In genomic region chr1:245099401-245099800, GRCh38 we compare ENCODE assay signal across 18 cellular contexts. TPM values are rescaled to one million over a fixed set of nuclear protein-coding genes. Genes with fewer than 3 reads are reported as not detected.
DNase-seq lines count a peak whose midpoint lies in the region; ATAC-seq and TF ChIP-seq lines count a peak whose summit lies in the region.
"Had no signal": no experiment of that assay in that cellular context is flagged by ENCODE, and none has a peak within 500 bp of the region (broad histone marks: within the 10 kb centered on the region; RNA-seq: fewer than 3 reads in every experiment).

No MANE protein-coding gene starts in this region.

- H3K4me3 ChIP-seq in neuronal stem cell (ENCODE audit: low read length in 2 of 2) (no peak overlapping the region), aorta (ENCODE audit: low read length in 2 of 2) (no peak overlapping the region), body of pancreas (no peak overlapping the region)
- H3K4me3 ChIP-seq: BLaER1 had no signal

- no peak overlapping the region for H2BK12ac ChIP-seq in neuronal stem cell (ENCODE audit: low read length)

- no peak overlapping the region for H3K4me2 ChIP-seq in neuronal stem cell (ENCODE audit: insufficient read depth, low read length, poor library complexity, severe bottlenecking)
- H3K4me2 ChIP-seq: BLaER1 had no signal

- H3K27me3 ChIP-seq in neuronal stem cell (ENCODE audit: control insufficient read depth in 3 of 3, insufficient read depth in 3 of 3, low read depth in 1 of 3, low read length in 3 of 3) (no peaks in the 10 kb centered on the region), aorta (ENCODE audit: control insufficient read depth in 1 of 2, insufficient read depth in 2 of 2, low read length in 1 of 2) (no peaks in the 10 kb centered on the region), body of pancreas (no peaks in the 10 kb centered on the region)
- H3K27me3 ChIP-seq: BLaER1 had no signal

- no peak overlapping the region for H2AK5ac ChIP-seq in neuronal stem cell (ENCODE audit: low read depth, low read length)

- no peak overlapping the region for H4K91ac ChIP-seq in neuronal stem cell (ENCODE audit: low read depth, low read length, poor library complexity)

- H2BK5ac ChIP-seq in neuronal stem cell (ENCODE audit: low read length) = no peak overlapping the region

- H2AFZ ChIP-seq in neuronal stem cell (ENCODE audit: low read length) = no peak overlapping the region

- no peak overlapping the region for H3K4me3 Mint-ChIP-seq in natural killer cell treated with Interleukin-12 subunit alpha and Interleukin-12 subunit beta and Interleukin-15 and Interleukin-18, amount 100 ng/mL, for 72 hours
- no peak overlapping the region for H3K4me3 Mint-ChIP-seq in natural killer cell
- no peak overlapping the region for H3K4me3 Mint-ChIP-seq in immature natural killer cell
- H3K4me3 Mint-ChIP-seq: CD8-positive, alpha-beta T cell had no signal

- intact Hi-C loops in natural killer cell (cut with micrococcal nuclease) (no loop called here), aorta (cut with DNase I) (no loop called here), body of pancreas (cut with DNase I) (no loop called here)

- TF ChIP-seq CTCF in natural killer cell (IDR thresholded peaks at IDR 0.05) (no peak), body of pancreas (IDR thresholded peaks at IDR 0.05) (no peak)

- no peaks in the 10 kb centered on the region for H3K79me1 ChIP-seq in neuronal stem cell (ENCODE audit: low read depth, low read length)

- no peak overlapping the region for H2BK15ac ChIP-seq in neuronal stem cell (ENCODE audit: low read length)

- DNase-seq in natural killer cell treated with Interleukin-12 subunit alpha and Interleukin-12 subunit beta and Interleukin-15 and Interleukin-18, amount 100 ng/mL, for 72 hours (ENCODE audit: low spot score) = no peak
- DNase-seq in natural killer cell (no peak), hippocampal formation (lab: John Stamatoyannopoulos, UW) (peak; percentile 11 to 32), neuronal stem cell (ENCODE audit: low spot score) (no peak), aorta (no peak), body of pancreas (no peak), immature natural killer cell (no peak)
- DNase-seq in activated naive CD4-positive, alpha-beta T cell treated with anti-CD3 and anti-CD28 coated beads, Interleukin-2, amount 50 U/mL, for 16 hours = no peak
- DNase-seq: 8988T; CD8-positive, alpha-beta T cell; DND-41; KBM-7; MV-4-11; NCI-H1417; NCI-H187 treated with DMSO at 0.1 percent for 48 hours; NCI-H446; OCI-M1 had no signal

- H4K8ac ChIP-seq in neuronal stem cell (ENCODE audit: low read depth, low read length) = no peak overlapping the region

- no peak for TF ChIP-seq POLR2A in body of pancreas (IDR thresholded peaks at IDR 0.05)

- H3K4me1 ChIP-seq in neuronal stem cell (ENCODE audit: control insufficient read depth in 2 of 2, insufficient read depth in 1 of 2, low read depth in 1 of 2, low read length in 2 of 2) (peaks cover 0 to 3% of the 10 kb centered on the region in 2 donors), aorta (ENCODE audit: control insufficient read depth in 1 of 2, insufficient read depth in 2 of 2, low read length in 2 of 2) (no peaks in the 10 kb centered on the region), body of pancreas (no peaks in the 10 kb centered on the region)
- H3K4me1 ChIP-seq: BLaER1 had no signal

- no peak overlapping the region for H3K4ac ChIP-seq in neuronal stem cell (ENCODE audit: low read length)

- no peaks in the 10 kb centered on the region for H3K4me1 Mint-ChIP-seq in natural killer cell treated with Interleukin-12 subunit alpha and Interleukin-12 subunit beta and Interleukin-15 and Interleukin-18, amount 100 ng/mL, for 72 hours (ENCODE audit: low read depth in 2 of 2)
- H3K4me1 Mint-ChIP-seq in natural killer cell (no peaks in the 10 kb centered on the region), immature natural killer cell (no peaks in the 10 kb centered on the region)

- H3K9me3 ChIP-seq in neuronal stem cell (replicated peaks in 1 of 2; ENCODE audit: control insufficient read depth in 2 of 2, insufficient read depth in 1 of 2, low read depth in 1 of 2, low read length in 2 of 2) (no peaks in the 10 kb centered on the region), aorta (ENCODE audit: control insufficient read depth, low read length) (no peaks in the 10 kb centered on the region), body of pancreas (no peaks in the 10 kb centered on the region)
- H3K9me3 ChIP-seq: BLaER1 had no signal

- H3K36me3 Mint-ChIP-seq in natural killer cell treated with Interleukin-12 subunit alpha and Interleukin-12 subunit beta and Interleukin-15 and Interleukin-18, amount 100 ng/mL, for 72 hours = no peaks in the 10 kb centered on the region
- H3K36me3 Mint-ChIP-seq in natural killer cell = no peaks in the 10 kb centered on the region
- H3K36me3 Mint-ChIP-seq in immature natural killer cell = no peaks in the 10 kb centered on the region
- H3K36me3 Mint-ChIP-seq: CD8-positive, alpha-beta T cell had no signal

- H3K36me3 ChIP-seq in neuronal stem cell (replicated peaks in 1 of 2; ENCODE audit: control insufficient read depth in 2 of 2, insufficient read depth in 2 of 2, low read length in 2 of 2) (no peaks in the 10 kb centered on the region), aorta (ENCODE audit: control insufficient read depth in 1 of 2, insufficient read depth in 2 of 2, low read length in 1 of 2) (no peaks in the 10 kb centered on the region), body of pancreas (replicated peaks in 1 of 2; ENCODE audit: insufficient read depth in 1 of 2, low read depth in 2 of 2) (no peaks in the 10 kb centered on the region)
- H3K36me3 ChIP-seq: BLaER1 had no signal

- no peak overlapping the region for H3K27ac Mint-ChIP-seq in natural killer cell treated with Interleukin-12 subunit alpha and Interleukin-12 subunit beta and Interleukin-15 and Interleukin-18, amount 100 ng/mL, for 72 hours
- H3K27ac Mint-ChIP-seq in natural killer cell (no peak overlapping the region), immature natural killer cell (no peak overlapping the region)
- H3K27ac Mint-ChIP-seq: CD8-positive, alpha-beta T cell had no signal

- H3K9ac ChIP-seq in neuronal stem cell (ENCODE audit: low read depth, low read length, poor library complexity) = no peak overlapping the region
- H3K9ac ChIP-seq: BLaER1 had no signal

- no peak overlapping the region for H3K23ac ChIP-seq in neuronal stem cell (ENCODE audit: low read depth, low read length, poor library complexity)

- H3K9me3 Mint-ChIP-seq in natural killer cell treated with Interleukin-12 subunit alpha and Interleukin-12 subunit beta and Interleukin-15 and Interleukin-18, amount 100 ng/mL, for 72 hours = no peaks in the 10 kb centered on the region
- H3K9me3 Mint-ChIP-seq in natural killer cell (no peaks in the 10 kb centered on the region), immature natural killer cell (no peaks in the 10 kb centered on the region)
- H3K9me3 Mint-ChIP-seq: CD8-positive, alpha-beta T cell had no signal

- H3K27me3 Mint-ChIP-seq in natural killer cell treated with Interleukin-12 subunit alpha and Interleukin-12 subunit beta and Interleukin-15 and Interleukin-18, amount 100 ng/mL, for 72 hours = no peaks in the 10 kb centered on the region
- H3K27me3 Mint-ChIP-seq in natural killer cell (ENCODE audit: low read depth in 2 of 2) = peaks cover 0 to 2% of the 10 kb centered on the region in 2 donors
- H3K27me3 Mint-ChIP-seq in immature natural killer cell (ENCODE audit: low read depth in 3 of 3) = peaks cover 0 to 6% (median 2%) of the 10 kb centered on the region in 3 donors

- no CpG with 5 or more reads among the region's 8 CpGs for WGBS in neuronal stem cell (ENCODE audit: extremely low coverage in 2 of 2, insufficient read length in 2 of 2, insufficient replicate concordance in 1 of 2), 2 donors
- 74 to 78% methylated on average over 8 of the region's 8 CpGs for WGBS in aorta, 2 donors
- 83 to 88% methylated on average over 8 of the region's 8 CpGs for WGBS in body of pancreas, 2 donors

- H3K14ac ChIP-seq in neuronal stem cell (ENCODE audit: low read length) = peak overlapping the region; percentile 76

- ATAC-seq in natural killer cell treated with Interleukin-12 subunit alpha and Interleukin-12 subunit beta and Interleukin-15 and Interleukin-18, amount 100 ng/mL, for 72 hours = peak; percentile 20 to 31
- ATAC-seq in natural killer cell = no peak
- peak; percentile 22 for ATAC-seq in aorta (ENCODE audit: low FRiP score)
- ATAC-seq in body of pancreas = no peak
- ATAC-seq: CD8-positive, alpha-beta T cell had no signal

- H2BK120ac ChIP-seq in neuronal stem cell (ENCODE audit: low read depth, low read length) = peak overlapping the region; percentile 1

- H3K27ac ChIP-seq in neuronal stem cell (replicated peaks; ENCODE audit: low read length) (no peak overlapping the region), aorta (ENCODE audit: low read depth in 1 of 2, low read length in 2 of 2) (no peak overlapping the region), body of pancreas (no peak overlapping the region)
- H3K27ac ChIP-seq: BLaER1 had no signal

- peak overlapping the region; percentile 45 for H3K18ac ChIP-seq in neuronal stem cell (ENCODE audit: low read length)

RNA-seq across cellular contexts. Expression of gene KIF26B, which starts 55.4 kb away (rescaled TPM):
- not detected for total RNA-seq in natural killer cell treated with Interleukin-12 subunit alpha and Interleukin-12 subunit beta and Interleukin-15 and Interleukin-18, amount 100 ng/mL, for 72 hours
- total RNA-seq in natural killer cell (under 1 TPM; 0.16 to 0.96 (median 0.18) TPM), aorta (under 1 TPM; 0.48 to 0.58 TPM), body of pancreas (1 to 10 TPM in 1 of 2 donors, under 1 TPM in 1; 0.78 to 4.6 TPM)
- 0.33 TPM for polyA plus RNA-seq in neuronal stem cell (2013, experiment 1 of 2)
- polyA plus RNA-seq in neuronal stem cell (2013, experiment 2 of 2) = 0.26 TPM
- polyA plus RNA-seq in aorta (under 1 TPM; under 0.01 to 0.13 TPM), immature natural killer cell (under 1 TPM in 2 of 3 donors, not detected in 1; 0.07 to 0.39 TPM)
- total RNA-seq: CD8-positive, alpha-beta T cell had no signal

Comparison
In these comparisons a context has a peak if more than half of its experiments do, and no peak if none do; other contexts are left out.
1. ATAC-seq: peak in natural killer cell treated with Interleukin-12 subunit alpha and Interleukin-12 subunit beta and Interleukin-15 and Interleukin-18, amount 100 ng/mL, for 72 hours (2 of 2) and aorta (single experiment); none in natural killer cell (0 of 3) and body of pancreas (single experiment).
2. DNase-seq: peak in hippocampal formation (2 of 2); none in natural killer cell treated with Interleukin-12 subunit alpha and Interleukin-12 subunit beta and Interleukin-15 and Interleukin-18, amount 100 ng/mL, for 72 hours (single experiment), natural killer cell (single experiment), neuronal stem cell (single experiment), aorta (0 of 2), activated naive CD4-positive, alpha-beta T cell treated with anti-CD3 and anti-CD28 coated beads, Interleukin-2, amount 50 U/mL, for 16 hours (single experiment), body of pancreas (0 of 4) and immature natural killer cell (0 of 3).